ENCODE assay signal across 21 cellular contexts in genomic region chrX:140756948-140757347, GRCh38. TPM values are rescaled to one million over a fixed set of nuclear protein-coding genes. Genes with fewer than 3 reads are reported as not detected.
DNase-seq lines count a peak whose midpoint lies in the region; ATAC-seq, FAIRE-seq and TF ChIP-seq lines count a peak whose summit lies in the region.
"Had no signal": no experiment of that assay in that cellular context is flagged by ENCODE, and none has a peak within 500 bp of the region (broad histone marks: within the 10 kb centered on the region; RNA-seq: fewer than 3 reads in every experiment).

No MANE protein-coding gene starts in this region.

- H3K9ac ChIP-seq in astrocyte (ENCODE audit: low read length): no peak overlapping the region
- H3K9ac ChIP-seq: BLaER1 treated with 17β-estradiol and CSF1 and Interleukin-3, amounts not matched to agents 10 nM and 100 nM had no signal

- H3K9me3 ChIP-seq in astrocyte (ENCODE audit: insufficient read depth, low read depth, low read length): no peaks in the 10 kb centered on the region
- H3K9me3 ChIP-seq: A549; BLaER1 treated with 17β-estradiol and CSF1 and Interleukin-3, amounts not matched to agents 10 nM and 100 nM; Caco-2 had no signal

- DNase-seq in NCI-H1105 treated with DMSO at 0.1 percent for 48 hours (lab: John Stamatoyannopoulos, UW) (peak; percentile 11), NCI-H1105 (lab: John Stamatoyannopoulos, UW) (no peak), astrocyte (ENCODE audit: low read depth) (no peak), mucosa of gallbladder (ENCODE audit: low spot score) (peak; percentile 62), dorsolateral prefrontal cortex (no peak)
- DNase-seq: AML-193; Caco-2; Calu3; CD4-positive, alpha-beta T cell; CD8-positive, alpha-beta T cell; DMS79 treated with DMSO at 0.1 percent for 48 hours; GF-D8 had no signal

- H3K4me3 Mint-ChIP-seq in astrocyte (ENCODE audit: unreplicated experiment): no peak overlapping the region
- H3K4me3 Mint-ChIP-seq: B cell; CD4-positive, alpha-beta T cell; CD8-positive, alpha-beta T cell had no signal

- H3K27me3 ChIP-seq in astrocyte (ENCODE audit: insufficient read depth, low read length) (no peaks in the 10 kb centered on the region), dorsolateral prefrontal cortex (peaks cover 0 to 72% (median 18%) of the 10 kb centered on the region in 45 donors)

- H3K27me3 Mint-ChIP-seq in astrocyte (ENCODE audit: low read depth, unreplicated experiment): no peaks in the 10 kb centered on the region

- no peaks in the 10 kb centered on the region for H3K9me3 Mint-ChIP-seq in astrocyte (ENCODE audit: unreplicated experiment)
- H3K9me3 Mint-ChIP-seq: CD4-positive, alpha-beta T cell; CD8-positive, alpha-beta T cell had no signal

- no peak overlapping the region for H3K4me3 ChIP-seq in astrocyte (ENCODE audit: insufficient read depth, low read depth, low read length)
- no peak overlapping the region for H3K4me3 ChIP-seq in dorsolateral prefrontal cortex
- H3K4me3 ChIP-seq: A549; BLaER1 treated with 17β-estradiol and CSF1 and Interleukin-3, amounts not matched to agents 10 nM and 100 nM had no signal

- H3K79me2 ChIP-seq in astrocyte (ENCODE audit: insufficient read depth, low read length): no peaks in the 10 kb centered on the region

- H3K27ac ChIP-seq in astrocyte (ENCODE audit: low read depth, low read length) (no peak overlapping the region), dorsolateral prefrontal cortex (no peak overlapping the region)
- H3K27ac ChIP-seq: 22Rv1; A549; BLaER1 treated with 17β-estradiol and CSF1 and Interleukin-3, amounts not matched to agents 10 nM and 100 nM; C4-2B had no signal

- intact Hi-C loops in dorsolateral prefrontal cortex (cut with DNase I): no loop called here

- no peaks in the 10 kb centered on the region for H3K4me1 Mint-ChIP-seq in astrocyte (ENCODE audit: low read depth, unreplicated experiment)
- H3K4me1 Mint-ChIP-seq: B cell had no signal

- no peak for TF ChIP-seq CTCF in astrocyte (IDR thresholded peaks at IDR 0.05; ENCODE audit: insufficient read depth, low read depth, low read length)
- no peak for TF ChIP-seq CTCF in dorsolateral prefrontal cortex (IDR thresholded peaks at IDR 0.05 in 54 of 56, conservative IDR thresholded peaks at IDR 0.05 in 2 of 56; ENCODE audit: low read depth in 1 of 56, partially characterized antibody in 56 of 56)

- no peak overlapping the region for H3K4me2 ChIP-seq in astrocyte (ENCODE audit: low read length)
- H3K4me2 ChIP-seq: A549; BLaER1 treated with 17β-estradiol and CSF1 and Interleukin-3, amounts not matched to agents 10 nM and 100 nM had no signal

- H3K4me1 ChIP-seq in astrocyte (ENCODE audit: insufficient read depth, low read length): no peaks in the 10 kb centered on the region
- H3K4me1 ChIP-seq: A549, Caco-2 had no signal

- no peak overlapping the region for H2AFZ ChIP-seq in astrocyte (ENCODE audit: low read depth, low read length)

- H3K27ac Mint-ChIP-seq in astrocyte (ENCODE audit: unreplicated experiment): no peak overlapping the region
- H3K27ac Mint-ChIP-seq: B cell; CD4-positive, alpha-beta T cell; CD8-positive, alpha-beta T cell had no signal

- H3K36me3 Mint-ChIP-seq in astrocyte (ENCODE audit: low read depth, unreplicated experiment): no peaks in the 10 kb centered on the region
- H3K36me3 Mint-ChIP-seq: CD8-positive, alpha-beta T cell had no signal

- no peaks in the 10 kb centered on the region for H4K20me1 ChIP-seq in astrocyte (ENCODE audit: insufficient read depth, low read length)
- H4K20me1 ChIP-seq: BLaER1 treated with 17β-estradiol and CSF1 and Interleukin-3, amounts not matched to agents 10 nM and 100 nM had no signal

- no peaks in the 10 kb centered on the region for H3K36me3 ChIP-seq in astrocyte (ENCODE audit: insufficient read depth, low read length)
- H3K36me3 ChIP-seq: BLaER1 treated with 17β-estradiol and CSF1 and Interleukin-3, amounts not matched to agents 10 nM and 100 nM had no signal

- ATAC-seq in GM18511 (IDR thresholded peaks at IDR 0.05; ENCODE audit: unreplicated experiment): no peak
- ATAC-seq: A549; CD8-positive, alpha-beta T cell had no signal

- peak; percentile 47 for FAIRE-seq in astrocyte (lab: Jason Lieb, UNC)
- FAIRE-seq: A549, D721Med, G401.6, GM12891 had no signal

RNA-seq across cellular contexts. Expression of gene LINC00632, which starts 47.4 kb away (rescaled TPM):
- 318 and 375 TPM in 2 replicates for total RNA-seq in astrocyte
- 61.2 TPM for total RNA-seq in mucosa of gallbladder
- over 10,000 TPM in 59 of 120 experiments, 1,000 to 10,000 TPM in 61; 5,146 to 25,783 (median 9,954) TPM for total RNA-seq in dorsolateral prefrontal cortex
- total RNA-seq: B cell, Caco-2, Calu3 had no signal

Comparison
In these comparisons a context has a peak if more than half of its experiments do, and no peak if none do; other contexts are left out.
1. DNase-seq: peak in NCI-H1105 treated with DMSO at 0.1 percent for 48 hours (single experiment) and mucosa of gallbladder (single experiment); none in NCI-H1105 (single experiment), astrocyte (single experiment) and dorsolateral prefrontal cortex (0 of 10).
2. RNA of gene LINC00632, which starts 47.4 kb away (total RNA-seq): 5,146 to 25,783 TPM in dorsolateral prefrontal cortex; 318 to 375 TPM in astrocyte and 61.2 TPM in mucosa of gallbladder (single experiment); every median in the first group is over 10 times any median in the second.